15 cellular contexts compared by ENCODE assay signal in genomic region chr10:7186387-7187032, GRCh38.
DNase-seq lines count a peak whose midpoint lies in the region; ATAC-seq and TF ChIP-seq lines count a peak whose summit lies in the region.
"Had no signal": no experiment of that assay in that cellular context is flagged by ENCODE, and none has a peak within 500 bp of the region (broad histone marks: within the 10 kb centered on the region; RNA-seq: fewer than 3 reads in every experiment).

No MANE protein-coding gene starts in this region.

- peaks cover 12 to 27% of the 10 kb centered on the region in 2 donors for H3K9me3 Mint-ChIP-seq in activated naive CD4-positive, alpha-beta T cell treated with anti-CD3 and anti-CD28 coated beads, Interleukin-2, amount 50 U/mL, for 72 hours
- H3K9me3 Mint-ChIP-seq in activated naive CD4-positive, alpha-beta T cell treated with anti-CD3 and anti-CD28 coated beads, Interleukin-2, amount 10 ng/mL, durations not matched to agents 7 days and 5 days = peaks cover 14% of the 10 kb centered on the region

- H3K4me3 Mint-ChIP-seq in activated naive CD4-positive, alpha-beta T cell treated with anti-CD3 and anti-CD28 coated beads, Interleukin-2, amount 10 ng/mL, durations not matched to agents 7 days and 5 days = no peak overlapping the region

- H3K36me3 Mint-ChIP-seq in activated naive CD4-positive, alpha-beta T cell treated with anti-CD3 and anti-CD28 coated beads, Interleukin-2, amount 50 U/mL, for 72 hours = peaks cover 48 to 79% of the 10 kb centered on the region in 2 donors
- H3K36me3 Mint-ChIP-seq in activated naive CD4-positive, alpha-beta T cell treated with anti-CD3 and anti-CD28 coated beads, Interleukin-2, amount 10 ng/mL, durations not matched to agents 7 days and 5 days = peaks cover 81% of the 10 kb centered on the region

- CTCF ChIA-PET in activated naive CD4-positive, alpha-beta T cell treated with anti-CD3 and anti-CD28 coated beads, Interleukin-2, amount 10 ng/mL, durations not matched to agents 7 days and 5 days (lab: Charles Lee) = no interaction called here

- DNase-seq in activated naive CD4-positive, alpha-beta T cell treated with anti-CD3 and anti-CD28 coated beads, Interleukin-2, amount 50 U/mL, for 72 hours (ENCODE audit: low spot score in 2 of 2) = peak in 1 of 2 donors; percentile 11
- DNase-seq in activated naive CD4-positive, alpha-beta T cell treated with anti-CD3 and anti-CD28 coated beads, Interleukin-2, amount 10 ng/mL, durations not matched to agents 7 days and 5 days = no peak
- DNase-seq in RKO (ENCODE audit: low spot score) (peak; percentile 42), fibroblast of villous mesenchyme (ENCODE audit: low read depth) (peak; percentile 11), SK-N-DZ (ENCODE audit: low spot score) (no peak)
- no peak for DNase-seq in stimulated activated naive CD8-positive, alpha-beta T cell treated with anti-CD3 and anti-CD28 coated beads, Interleukin-15, Interleukin-2, amounts not matched to agents 100 U/mL and 50 U/mL, for 24 hours
- DNase-seq: left cardiac atrium; midbrain; NCI-H1930; NCI-H446 treated with DMSO at 0.1 percent for 48 hours; right cardiac atrium; SHP77; stimulated activated CD4-positive, alpha-beta T cell treated with anti-CD3 and anti-CD28 coated beads, Interleukin-4, amount 100 ng/mL, for 24 hours had no signal

- H3K27me3 Mint-ChIP-seq in activated naive CD4-positive, alpha-beta T cell treated with anti-CD3 and anti-CD28 coated beads, Interleukin-2, amount 10 ng/mL, durations not matched to agents 7 days and 5 days = no peaks in the 10 kb centered on the region

- H3K4me1 Mint-ChIP-seq in activated naive CD4-positive, alpha-beta T cell treated with anti-CD3 and anti-CD28 coated beads, Interleukin-2, amount 10 ng/mL, durations not matched to agents 7 days and 5 days = peaks cover 48% of the 10 kb centered on the region

- peak; percentile 83 to 91 for ATAC-seq in activated naive CD4-positive, alpha-beta T cell treated with anti-CD3 and anti-CD28 coated beads, Interleukin-2, amount 50 U/mL, for 72 hours
- ATAC-seq in stimulated activated naive CD8-positive, alpha-beta T cell treated with anti-CD3 and anti-CD28 coated beads, Interleukin-15, Interleukin-2, amounts not matched to agents 100 U/mL and 50 U/mL, for 24 hours = peak; percentile 70
- ATAC-seq in HG02938 (IDR thresholded peaks at IDR 0.05; ENCODE audit: unreplicated experiment) = no peak
- ATAC-seq: right cardiac atrium had no signal

- peak overlapping the region; percentile 81 to 89 for H3K27ac Mint-ChIP-seq in activated naive CD4-positive, alpha-beta T cell treated with anti-CD3 and anti-CD28 coated beads, Interleukin-2, amount 50 U/mL, for 72 hours
- no peak overlapping the region for H3K27ac Mint-ChIP-seq in activated naive CD4-positive, alpha-beta T cell treated with anti-CD3 and anti-CD28 coated beads, Interleukin-2, amount 10 ng/mL, durations not matched to agents 7 days and 5 days

- no peak overlapping the region for H3K4me3 ChIP-seq in fibroblast of villous mesenchyme (ENCODE audit: low read depth, low read length)
- H3K4me3 ChIP-seq: ascending aorta had no signal

- TF ChIP-seq CTCF in fibroblast of villous mesenchyme (IDR thresholded peaks at IDR 0.05; ENCODE audit: insufficient read depth, low read depth, low read length) = no peak

Comparison
In these comparisons a context has a peak if more than half of its experiments do, and no peak if none do; other contexts are left out.
1. DNase-seq: peak in RKO (single experiment) and fibroblast of villous mesenchyme (single experiment); none in activated naive CD4-positive, alpha-beta T cell treated with anti-CD3 and anti-CD28 coated beads, Interleukin-2, amount 10 ng/mL, durations not matched to agents 7 days and 5 days (single experiment), stimulated activated naive CD8-positive, alpha-beta T cell treated with anti-CD3 and anti-CD28 coated beads, Interleukin-15, Interleukin-2, amounts not matched to agents 100 U/mL and 50 U/mL, for 24 hours (single experiment) and SK-N-DZ (single experiment).